2 cellular contexts compared by ENCODE assay signal in the genomic region with DNA sequence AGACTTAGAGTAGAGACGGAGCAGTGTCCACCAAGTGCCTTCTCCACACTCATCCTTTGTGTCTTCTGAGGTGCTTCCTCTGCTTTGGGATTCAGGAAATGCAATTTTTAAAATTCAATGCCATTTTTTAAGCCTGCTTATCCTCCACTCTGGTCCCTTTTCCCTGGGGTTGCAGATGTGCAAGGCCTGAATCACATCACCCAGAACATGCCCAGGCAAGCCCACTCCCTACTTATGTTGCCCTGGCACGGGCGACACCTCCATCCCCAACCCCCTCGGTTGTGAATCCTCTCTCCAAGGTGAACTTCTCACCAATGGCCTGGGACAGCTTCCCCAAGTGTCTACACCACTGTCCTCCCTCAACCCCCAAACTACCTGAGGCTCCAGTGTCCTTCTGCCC.
TF ChIP-seq lines count a peak whose summit lies in the region.

No MANE protein-coding gene starts in this region.

TF ChIP-seq in SK-N-SH, 30 proteins besides CTCF, POLR2A, EP300 and RAD21:
- TF ChIP-seq RXRA (IDR thresholded peaks at IDR 0.05; ENCODE audit: borderline replicate concordance, low read depth) (no peak), NFIC (IDR thresholded peaks at IDR 0.05; ENCODE audit: borderline replicate concordance) (no peak), IRF3 (IDR thresholded peaks at IDR 0.05; ENCODE audit: low read depth, low read length) (no peak), SIN3A (IDR thresholded peaks at IDR 0.05; ENCODE audit: borderline replicate concordance, low read depth, low read length) (no peak), RFX5 (IDR thresholded peaks at IDR 0.05; ENCODE audit: low read length) (no peak), RCOR1 (IDR thresholded peaks at IDR 0.05; ENCODE audit: low read length) (no peak), EZH2phosphoT487 (IDR thresholded peaks at IDR 0.05; ENCODE audit: borderline replicate concordance, low read depth) (no peak), GABPA (IDR thresholded peaks at IDR 0.05; ENCODE audit: low read depth) (no peak), FOXM1 (IDR thresholded peaks at IDR 0.05; ENCODE audit: low read depth) (no peak), FOSL2 (IDR thresholded peaks at IDR 0.05; ENCODE audit: borderline replicate concordance, low read depth) (no peak), TAF1 (IDR thresholded peaks at IDR 0.05; ENCODE audit: borderline replicate concordance, low read depth, low read length) (no peak), NRF1 (IDR thresholded peaks at IDR 0.05; ENCODE audit: low read depth, low read length) (no peak), USF1 (IDR thresholded peaks at IDR 0.05; ENCODE audit: borderline replicate concordance, low read depth) (no peak)
- TF ChIP-seq, protein P1, sequence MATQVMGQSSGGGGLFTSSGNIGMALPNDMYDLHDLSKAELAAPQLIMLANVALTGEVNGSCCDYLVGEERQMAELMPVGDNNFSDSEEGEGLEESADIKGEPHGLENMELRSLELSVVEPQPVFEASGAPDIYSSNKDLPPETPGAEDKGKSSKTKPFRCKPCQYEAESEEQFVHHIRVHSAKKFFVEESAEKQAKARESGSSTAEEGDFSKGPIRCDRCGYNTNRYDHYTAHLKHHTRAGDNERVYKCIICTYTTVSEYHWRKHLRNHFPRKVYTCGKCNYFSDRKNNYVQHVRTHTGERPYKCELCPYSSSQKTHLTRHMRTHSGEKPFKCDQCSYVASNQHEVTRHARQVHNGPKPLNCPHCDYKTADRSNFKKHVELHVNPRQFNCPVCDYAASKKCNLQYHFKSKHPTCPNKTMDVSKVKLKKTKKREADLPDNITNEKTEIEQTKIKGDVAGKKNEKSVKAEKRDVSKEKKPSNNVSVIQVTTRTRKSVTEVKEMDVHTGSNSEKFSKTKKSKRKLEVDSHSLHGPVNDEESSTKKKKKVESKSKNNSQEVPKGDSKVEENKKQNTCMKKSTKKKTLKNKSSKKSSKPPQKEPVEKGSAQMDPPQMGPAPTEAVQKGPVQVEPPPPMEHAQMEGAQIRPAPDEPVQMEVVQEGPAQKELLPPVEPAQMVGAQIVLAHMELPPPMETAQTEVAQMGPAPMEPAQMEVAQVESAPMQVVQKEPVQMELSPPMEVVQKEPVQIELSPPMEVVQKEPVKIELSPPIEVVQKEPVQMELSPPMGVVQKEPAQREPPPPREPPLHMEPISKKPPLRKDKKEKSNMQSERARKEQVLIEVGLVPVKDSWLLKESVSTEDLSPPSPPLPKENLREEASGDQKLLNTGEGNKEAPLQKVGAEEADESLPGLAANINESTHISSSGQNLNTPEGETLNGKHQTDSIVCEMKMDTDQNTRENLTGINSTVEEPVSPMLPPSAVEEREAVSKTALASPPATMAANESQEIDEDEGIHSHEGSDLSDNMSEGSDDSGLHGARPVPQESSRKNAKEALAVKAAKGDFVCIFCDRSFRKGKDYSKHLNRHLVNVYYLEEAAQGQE (IDR thresholded peaks at IDR 0.05; ENCODE audit: low read depth, low read length), result no peak

TF ChIP-seq in SK-N-SH treated with all-trans-retinoic acid at 6 μM for 48 hours, 23 proteins besides CTCF, POLR2A, EP300 and RAD21:
- TF ChIP-seq TCF4 (CRISPR knock-in tag; IDR thresholded peaks at IDR 0.05; ENCODE audit: borderline replicate concordance), result no peak
